Comparison of ENCODE assay signal across 17 cellular contexts in the genomic region with DNA sequence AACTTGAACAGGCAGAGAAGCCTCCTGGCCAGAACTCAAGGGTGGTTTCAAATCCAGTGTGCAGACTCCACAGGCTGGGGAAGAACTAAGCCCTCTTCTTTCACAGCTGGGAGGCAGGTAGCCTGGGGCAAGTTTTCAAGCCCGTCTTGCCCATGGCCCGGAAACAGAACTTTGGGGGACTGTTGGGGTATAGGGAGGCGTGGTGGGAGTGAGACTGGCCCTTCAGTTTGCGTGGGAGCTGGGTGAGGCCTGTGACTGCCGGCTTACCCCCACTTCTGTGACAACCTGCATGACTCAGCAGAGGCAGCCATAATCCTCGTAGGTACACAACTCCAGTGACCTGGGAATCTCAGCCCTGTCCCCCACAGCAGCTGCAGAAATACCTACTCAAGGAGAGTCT.
DNase-seq lines count a peak whose midpoint lies in the region; FAIRE-seq and TF ChIP-seq lines count a peak whose summit lies in the region.
"Had no signal": no experiment of that assay in that cellular context is flagged by ENCODE, and none has a peak within 500 bp of the region (broad histone marks: within the 10 kb centered on the region; RNA-seq: fewer than 3 reads in every experiment).

No MANE protein-coding gene starts in this region.

- H3K9ac ChIP-seq in kidney (ENCODE audit: low read length in 2 of 2) = no peak overlapping the region

- peak; percentile 0 for DNase-seq in stimulated activated CD4-positive, alpha-beta T cell treated with anti-CD3 and anti-CD28 coated beads, Interleukin-12 subunit alpha, Interleukin-12 subunit beta, amount 100 ng/mL, for 4 hours
- no peak for DNase-seq in stimulated activated CD4-positive, alpha-beta T cell treated with anti-CD3 and anti-CD28 coated beads, Interleukin-2, amount 100 ng/mL, for 24 hours
- DNase-seq in kidney (peak; percentile 34), posterior vena cava (ENCODE audit: low spot score) (peak; percentile 53), NCI-H524 (lab: John Stamatoyannopoulos, UW) (no peak), A172 (ENCODE audit: low spot score) (no peak)
- DNase-seq: 8988T; Caco-2; CD4-positive, CD25-positive, alpha-beta regulatory T cell; CD8-positive, alpha-beta T cell; DMS153; GOT3 had no signal

- H3K4me3 ChIP-seq in kidney (ENCODE audit: low read length in 2 of 2) = no peak overlapping the region
- H3K4me3 ChIP-seq: HAP-1 had no signal

- TF ChIP-seq CTCF in kidney (IDR thresholded peaks at IDR 0.05; ENCODE audit: borderline replicate concordance, extremely low read depth, insufficient read depth) = no peak

- no peaks in the 10 kb centered on the region for H3K9me3 ChIP-seq in kidney (ENCODE audit: control insufficient read depth in 1 of 2, low read length in 2 of 2)
- H3K9me3 ChIP-seq: Caco-2, HAP-1 had no signal

- intact Hi-C loops in kidney (cut with DNase I) (no loop called here), posterior vena cava (cut with DNase I) (no loop called here)

- no peak overlapping the region for H3K27ac ChIP-seq in kidney (ENCODE audit: low read depth in 2 of 2, low read length in 2 of 2)
- H3K27ac ChIP-seq: C4-2B had no signal

- H3K4me1 ChIP-seq in kidney (ENCODE audit: control insufficient read depth in 1 of 2, insufficient read depth in 1 of 2, low read depth in 1 of 2, low read length in 2 of 2) = no peaks in the 10 kb centered on the region
- H3K4me1 ChIP-seq: Caco-2, HAP-1 had no signal

- no peaks in the 10 kb centered on the region for H3K36me3 ChIP-seq in kidney (ENCODE audit: control insufficient read depth in 1 of 2, insufficient read depth in 2 of 2, low read length in 2 of 2)
- H3K36me3 ChIP-seq: HAP-1 had no signal

- FAIRE-seq in kidney (lab: Jason Lieb, UNC) = no peak
- FAIRE-seq: G401.6, GM12892, H54 had no signal

Comparison
In these comparisons a context has a peak if more than half of its experiments do, and no peak if none do; other contexts are left out.
1. DNase-seq: peak in stimulated activated CD4-positive, alpha-beta T cell treated with anti-CD3 and anti-CD28 coated beads, Interleukin-12 subunit alpha, Interleukin-12 subunit beta, amount 100 ng/mL, for 4 hours (single experiment), kidney (single experiment) and posterior vena cava (single experiment); none in stimulated activated CD4-positive, alpha-beta T cell treated with anti-CD3 and anti-CD28 coated beads, Interleukin-2, amount 100 ng/mL, for 24 hours (0 of 2), NCI-H524 (0 of 2) and A172 (single experiment).